8 cellular contexts compared by ENCODE assay signal in genomic region chr1:174999216-174999925, GRCh38. TPM values are rescaled to one million over a fixed set of nuclear protein-coding genes. Genes with fewer than 3 reads are reported as not detected.
DNase-seq lines count a peak whose midpoint lies in the region; ATAC-seq and TF ChIP-seq lines count a peak whose summit lies in the region.

No MANE protein-coding gene starts in this region.

- peak overlapping the region; percentile 98 for H2AK9ac ChIP-seq in IMR-90 (replicated peaks; ENCODE audit: low read depth, low read length, poor library complexity)

- TF ChIP-seq POLR2A in IMR-90 (IDR thresholded peaks at IDR 0.05; ENCODE audit: low read depth, low read length) (peak; percentile 97), erythroblast (IDR thresholded peaks at IDR 0.05; ENCODE audit: low read length) (peak; percentile 99)

- peak overlapping the region; percentile 99 for H2AFZ ChIP-seq in IMR-90 (replicated peaks; ENCODE audit: low read length, poor library complexity)
- H2AFZ ChIP-seq in OCI-LY7 (ENCODE audit: low read length): peak overlapping the region; percentile 86; the same call in 1 of the 2 replicates

- peaks cover 66% of the 10 kb centered on the region for H3K79me2 ChIP-seq in OCI-LY7 (ENCODE audit: insufficient read depth, low read depth, low read length)

- H2BK5ac ChIP-seq in IMR-90 (ENCODE audit: low read depth, low read length, poor library complexity, severe bottlenecking): peak overlapping the region; percentile 97

- H2BK15ac ChIP-seq in IMR-90 (ENCODE audit: low read depth, low read length): peak overlapping the region; percentile 96; the same call in 2 of the 3 replicates

- peak; percentile 75 for ATAC-seq in GM21576 (IDR thresholded peaks at IDR 0.05; ENCODE audit: unreplicated experiment)
- peak; percentile 87 for ATAC-seq in IMR-90 (ENCODE audit: low read depth)
- peak; percentile 89 for ATAC-seq in mucosa of descending colon

- peaks cover 8 to 20% of the 10 kb centered on the region in 2 experiments; a peak in 3 of 4 replicates for H3K79me1 ChIP-seq in IMR-90 (ENCODE audit: low read depth in 1 of 2, low read length in 2 of 2)

- 0% methylated on average over 25 of the region's 58 CpGs; no CpG with 5 or more reads in 1 of the 2 experiments for WGBS in IMR-90 (ENCODE audit: extremely low coverage in 2 of 2, insufficient read length in 1 of 2), 2 experiments

- peak; percentile 100 for DNase-seq in DMS153 treated with DMSO at 0.1 percent for 48 hours (lab: John Stamatoyannopoulos, UW; ENCODE audit: unreplicated experiment)
- peak; percentile 99 for DNase-seq in IMR-90
- peak; percentile 99 for DNase-seq in OCI-LY7 (ENCODE audit: low spot score)
- DNase-seq in activated T-cell treated with anti-CD3 and anti-CD28 coated beads for 4 hours: peak; percentile 95
- DNase-seq in erythroblast (lab: John Stamatoyannopoulos, UW): peak; percentile 99
- peak; percentile 98 to 99 (median 98) for DNase-seq in mucosa of descending colon
- DNase-seq in stimulated activated CD8-positive, alpha-beta memory T cell treated with anti-CD3 and anti-CD28 coated beads, Interleukin-4, amount 100 ng/mL, for 1 hour (ENCODE audit: low read depth in 2 of 2, low spot score in 1 of 2): peak; percentile 77 to 97

- peak overlapping the region; percentile 91 for H3K27ac ChIP-seq in IMR-90 (ENCODE audit: insufficient read depth, low read length)
- H3K27ac ChIP-seq in OCI-LY7 (ENCODE audit: low read depth, low read length, poor library complexity, severe bottlenecking): peak overlapping the region; percentile 92

- H3K9me3 ChIP-seq in IMR-90 (ENCODE audit: control insufficient read depth, insufficient read depth, low read length): no peaks in the 10 kb centered on the region
- peaks cover 17% of the 10 kb centered on the region; the same call in 1 of the 2 replicates for H3K9me3 ChIP-seq in OCI-LY7 (ENCODE audit: low read length)
- H3K9me3 ChIP-seq in mucosa of descending colon: no peaks in the 10 kb centered on the region

- peak overlapping the region; percentile 100 for H3K56ac ChIP-seq in IMR-90 (ENCODE audit: extremely low read depth, insufficient read depth, low read length)

- CTCF ChIA-PET in IMR-90 (lab: Yijun Ruan, JAX): interaction anchor here (0.6 to 1.1 kb wide), 4 partner anchors 12 to 17 kb away, joined by 3 read pairs; no protein-coding TSS in a partner anchor
- CTCF ChIA-PET in OCI-LY7 (lab: Charles Lee; ENCODE audit: unreplicated experiment): no interaction called here

- peak overlapping the region; percentile 53 to 100 for H4K8ac ChIP-seq in IMR-90 (ENCODE audit: low read depth in 2 of 2, low read length in 2 of 2)

- H3K9me1 ChIP-seq in IMR-90 (ENCODE audit: insufficient read depth, low read length): no peaks in the 10 kb centered on the region

- peak overlapping the region; percentile 100 for H2BK120ac ChIP-seq in IMR-90 (ENCODE audit: low read depth, low read length)

- peak overlapping the region; percentile 99 for H4K5ac ChIP-seq in IMR-90 (ENCODE audit: low read depth, low read length)

- peak overlapping the region; percentile 95 for H2BK20ac ChIP-seq in IMR-90 (ENCODE audit: low read depth, low read length)

- in situ Hi-C loops in IMR-90 (cut with MboI; ENCODE audit: low sequenced_read_pairs): loop anchor here (25.0 kb wide), 1 partner anchor 737 kb away; no protein-coding TSS in a partner anchor

- H4K91ac ChIP-seq in IMR-90 (ENCODE audit: insufficient read depth, low read depth, low read length): peak overlapping the region; percentile 100

- intact Hi-C loops in IMR-90 (cut with micrococcal nuclease) (loop anchor here (5.0 kb wide), 1 partner anchor 202 kb away; no protein-coding TSS in a partner anchor), OCI-LY7 (cut with micrococcal nuclease; ENCODE audit: unreplicated experiment) (loop anchor here (1.0 to 5.0 kb wide), 3 partner anchors 122 to 737 kb away; no protein-coding TSS in a partner anchor), mucosa of descending colon (cut with DNase I, micrococcal nuclease) (loop anchor here in 1 of 2 donors (10.0 kb wide), 1 partner anchor 225 kb away; no protein-coding TSS in a partner anchor)

- H3K9me2 ChIP-seq in OCI-LY7 (ENCODE audit: insufficient read depth, low read length): no peaks in the 10 kb centered on the region

- dilution Hi-C loops in IMR-90 (cut with HindIII; ENCODE audit: low sequenced_read_pairs, unreplicated experiment): no loop called here

- TF ChIP-seq RAD21 in IMR-90 (IDR thresholded peaks at IDR 0.05; ENCODE audit: low read length): no peak

- H2AK5ac ChIP-seq in IMR-90 (ENCODE audit: low read depth, low read length): peak overlapping the region; percentile 81

- H3K36me3 ChIP-seq in IMR-90 (ENCODE audit: control insufficient read depth, insufficient read depth, low read length) (no peaks in the 10 kb centered on the region), OCI-LY7 (ENCODE audit: insufficient read depth, low read length) (peaks cover 66% of the 10 kb centered on the region), mucosa of descending colon (ENCODE audit: low read depth) (no peaks in the 10 kb centered on the region)

- TF ChIP-seq CTCF in IMR-90 (conservative IDR thresholded peaks at IDR 0.05; ENCODE audit: low read depth, low read length) (no peak), OCI-LY7 (conservative IDR thresholded peaks at IDR 0.05; ENCODE audit: low read length) (no peak), mucosa of descending colon (IDR thresholded peaks at IDR 0.05) (no peak)

- H3K4ac ChIP-seq in IMR-90 (ENCODE audit: low read depth, low read length): peak overlapping the region; percentile 100

- peak overlapping the region; percentile 87 for H3K4me2 ChIP-seq in IMR-90 (ENCODE audit: low read depth, low read length)
- peak overlapping the region; percentile 83 for H3K4me2 ChIP-seq in OCI-LY7 (ENCODE audit: low read length)

- peak overlapping the region; percentile 95 for H3K18ac ChIP-seq in IMR-90 (ENCODE audit: low read depth, low read length)

- BruUV-seq in IMR-90 (replicated peaks; lab: Mats Ljungman, UMichigan) (TSS peak; percentile 80), OCI-LY7 (replicated peaks; lab: Mats Ljungman, UMichigan) (no TSS peak)

- peak overlapping the region; percentile 100 for H3K23ac ChIP-seq in IMR-90 (ENCODE audit: low read depth, low read length)

- POLR2A ChIA-PET in IMR-90 (lab: Charles Lee; ENCODE audit: unreplicated experiment): interaction anchor here (0.5 to 2.3 kb wide), 5 partner anchors 12 to 360 kb away, joined by 3 to 9 read pairs (median 4); partner anchors contain the start of gene MRPS14
- POLR2A ChIA-PET in OCI-LY7 (lab: Charles Lee): interaction anchor here (0.7 to 2.8 kb wide), 13 partner anchors 10 to 831 kb away, joined by 3 to 15 read pairs (median 4); partner anchors contain the start of gene MRPS14

- H3K27me3 ChIP-seq in IMR-90 (ENCODE audit: control insufficient read depth, insufficient read depth, low read length): no peaks in the 10 kb centered on the region

- H3K4me1 ChIP-seq in IMR-90 (ENCODE audit: control insufficient read depth, insufficient read depth, low read length) (peaks cover 2% of the 10 kb centered on the region; the same call in 1 of the 2 replicates), OCI-LY7 (ENCODE audit: insufficient read depth, low read length, poor library complexity, severe bottlenecking) (peaks cover 41% of the 10 kb centered on the region), mucosa of descending colon (ENCODE audit: low read depth) (peaks cover 31% of the 10 kb centered on the region)

- peak overlapping the region; percentile 92 for H3K9ac ChIP-seq in IMR-90 (ENCODE audit: low read depth, low read length)

- 0 out of 2 replicates have a peak, but pooled peaks cover under 1% of the 10 kb centered on the region for H4K20me1 ChIP-seq in IMR-90 (ENCODE audit: insufficient read depth, low read length)
- H4K20me1 ChIP-seq in OCI-LY7 (ENCODE audit: insufficient read depth, low read length): peaks cover 32% of the 10 kb centered on the region

- peak overlapping the region; percentile 100 for H3K14ac ChIP-seq in IMR-90 (replicated peaks; ENCODE audit: low read depth, low read length)

- H3K4me3 ChIP-seq in IMR-90 (ENCODE audit: insufficient read depth, low read depth, low read length) (peak overlapping the region; percentile 96), OCI-LY7 (ENCODE audit: low read depth, low read length, poor library complexity, severe bottlenecking) (peak overlapping the region; percentile 95), mucosa of descending colon (peak overlapping the region; percentile 92)

TF ChIP-seq in IMR-90, 13 proteins besides CTCF, POLR2A, EP300 and RAD21 (continues in another document):
- TF ChIP-seq MAFK (IDR thresholded peaks at IDR 0.05; ENCODE audit: low read depth, low read length) (no peak), CEBPB (IDR thresholded peaks at IDR 0.05; ENCODE audit: low read depth, low read length) (peak; percentile 73), FOS (IDR thresholded peaks at IDR 0.05; ENCODE audit: low read depth, low read length) (peak; percentile 33; the same call in 1 of the 2 replicates), SMC3 (IDR thresholded peaks at IDR 0.05; ENCODE audit: low read depth, low read length) (no peak)
- TF ChIP-seq, protein P1, sequence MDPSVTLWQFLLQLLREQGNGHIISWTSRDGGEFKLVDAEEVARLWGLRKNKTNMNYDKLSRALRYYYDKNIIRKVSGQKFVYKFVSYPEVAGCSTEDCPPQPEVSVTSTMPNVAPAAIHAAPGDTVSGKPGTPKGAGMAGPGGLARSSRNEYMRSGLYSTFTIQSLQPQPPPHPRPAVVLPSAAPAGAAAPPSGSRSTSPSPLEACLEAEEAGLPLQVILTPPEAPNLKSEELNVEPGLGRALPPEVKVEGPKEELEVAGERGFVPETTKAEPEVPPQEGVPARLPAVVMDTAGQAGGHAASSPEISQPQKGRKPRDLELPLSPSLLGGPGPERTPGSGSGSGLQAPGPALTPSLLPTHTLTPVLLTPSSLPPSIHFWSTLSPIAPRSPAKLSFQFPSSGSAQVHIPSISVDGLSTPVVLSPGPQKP (IDR thresholded peaks at IDR 0.05; ENCODE audit: borderline replicate concordance, low read depth, low read length): no peak

RNA-seq across cellular contexts. Expression of gene CACYBP, which starts 0.4 kb away (rescaled TPM):
- total RNA-seq in IMR-90 (2012; rRNA removed) (61.8 and 159 TPM in 2 replicates), OCI-LY7 (2022) (332 and 343 TPM in 2 replicates), mucosa of descending colon (100 to 1,000 TPM in 1 of 3 donors, 10 to 100 TPM in 2; 43.6 to 103 (median 67.9) TPM)
- 53.1 and 62.8 TPM in 2 replicates for polyA plus RNA-seq in IMR-90 (2012; rRNA removed)
- polyA plus RNA-seq in IMR-90 (2012; cell fraction: cytosol; rRNA removed): 31.4 and 56.6 TPM in 2 replicates
- 7.1 and 14.7 TPM in 2 replicates for polyA plus RNA-seq in IMR-90 (2012; cell fraction: nucleus; rRNA removed; ENCODE audit: low replicate concordance)
- 473 and 1,119 TPM in 2 replicates for total RNA-seq in OCI-LY7 (2014; rRNA removed; shearing (Covaris generic))

RNA-seq across cellular contexts. Expression of gene MRPS14, which starts 23.9 kb away (rescaled TPM):
- 22.0 and 24.4 TPM in 2 replicates for total RNA-seq in IMR-90 (2012; rRNA removed)
- polyA plus RNA-seq in IMR-90 (2012; rRNA removed): 21.2 and 23.1 TPM in 2 replicates
- 7.8 and 17.5 TPM in 2 replicates for polyA plus RNA-seq in IMR-90 (2012; cell fraction: cytosol; rRNA removed)
- polyA plus RNA-seq in IMR-90 (2012; cell fraction: nucleus; rRNA removed; ENCODE audit: low replicate concordance): 4.2 and 19.6 TPM in 2 replicates
- total RNA-seq in OCI-LY7 (2014; rRNA removed; shearing (Covaris generic)): 35.5 and 43.7 TPM in 2 replicates
- total RNA-seq in OCI-LY7 (2022): 47.1 and 49.6 TPM in 2 replicates
- 10 to 100 TPM; 24.0 to 29.5 (median 26.2) TPM for total RNA-seq in mucosa of descending colon

Comparison
In these comparisons a context has a peak if more than half of its experiments do, and no peak if none do; other contexts are left out.
1. Peak in every context shown above with its lines: DNase-seq, ATAC-seq, H3K4me3 ChIP-seq and H3K27ac ChIP-seq.